Comparison of ENCODE assay signal across 8 cellular contexts in genomic region chr21:31343680-31344480, GRCh38. TPM values are rescaled to one million over a fixed set of nuclear protein-coding genes. Genes with fewer than 3 reads are reported as not detected.
DNase-seq lines count a peak whose midpoint lies in the region; ATAC-seq and TF ChIP-seq lines count a peak whose summit lies in the region.

Gene TIAM1 (minus strand): TSS chr21:31344261. CDS start chr21:31266972, 77,289 bp downstream.

- TF ChIP-seq CTCF in HEK293 (tag by site-specific recombination; IDR thresholded peaks at IDR 0.05) (no peak), activated B cell treated with CpG ODN at 0.5 μM for 24 hours (IDR thresholded peaks at IDR 0.05) (no peak), testis (IDR thresholded peaks at IDR 0.05) (no peak)

- peaks cover 13% of the 10 kb centered on the region; the same call in 1 of the 2 replicates for H3K4me1 ChIP-seq in HEK293 (ENCODE audit: control insufficient read depth, insufficient read depth, low read length)
- peaks cover 6% of the 10 kb centered on the region for H3K4me1 ChIP-seq in testis

- no peak within 1 kb of the TSS for H3K27ac Mint-ChIP-seq in activated B cell treated with CpG ODN at 0.5 μM for 24 hours

- H3K36me3 ChIP-seq in HEK293 (ENCODE audit: control insufficient read depth in 2 of 2, insufficient read depth in 1 of 2, low read length in 2 of 2) (no peaks in the 10 kb centered on the region), testis (ENCODE audit: low read depth, missing control alignments) (no peaks in the 10 kb centered on the region)

- POLR2A ChIA-PET in HEK293 (lab: Yijun Ruan, JAX) (interaction anchor here (0.5 to 2.2 kb wide), 5 partner anchors 34 to 227 kb away, joined by 3 to 14 read pairs (median 3); no protein-coding TSS in a partner anchor), activated B cell treated with CpG ODN at 0.5 μM for 24 hours (lab: Charles Lee) (no interaction called here)

- peak within 1 kb of the TSS; percentile 7; the same call in 1 of the 2 replicates for H3K27ac ChIP-seq in HEK293 (ENCODE audit: extremely low read depth, low read depth, low read length)
- no peak within 1 kb of the TSS for H3K27ac ChIP-seq in testis

- H3K36me3 Mint-ChIP-seq in activated B cell treated with CpG ODN at 0.5 μM for 24 hours (ENCODE audit: low read depth), result no peaks in the 10 kb centered on the region

- CTCF ChIA-PET in HEK293 (lab: Yijun Ruan, JAX), result interaction anchor here (0.7 to 1.9 kb wide), 4 partner anchors 34 to 237 kb away, joined by 3 to 9 read pairs (median 6); no protein-coding TSS in a partner anchor
- CTCF ChIA-PET in activated B cell treated with CpG ODN at 0.5 μM for 24 hours (lab: Charles Lee), result no interaction called here

- TF ChIP-seq POLR2A in testis (IDR thresholded peaks at IDR 0.05), result no peak

- no peaks in the 10 kb centered on the region for H3K9me3 Mint-ChIP-seq in activated B cell treated with CpG ODN at 0.5 μM for 24 hours

- H3K4me3 ChIP-seq in HEK293 (ENCODE audit: low read depth, low read length), result peak within 1 kb of the TSS; percentile 63
- H3K4me3 ChIP-seq in testis, result peak within 1 kb of the TSS; percentile 29 to 62

- ATAC-seq in activated B cell treated with CpG ODN at 0.5 μM for 24 hours (ENCODE audit: low read depth) (no peak), GM21515 (IDR thresholded peaks at IDR 0.05; ENCODE audit: unreplicated experiment) (no peak), GM18909 (IDR thresholded peaks at IDR 0.05; ENCODE audit: poor library complexity, unreplicated experiment) (no peak)

- H3K4me3 Mint-ChIP-seq in activated B cell treated with CpG ODN at 0.5 μM for 24 hours, result peak within 1 kb of the TSS; percentile 28

- in situ Hi-C loops in ACHN (cut with HindIII; ENCODE audit: low pct_ligation_motif_present, low pct_unique_long_range_greater_than_20kb, low sequenced_read_pairs), result no loop called here

- peaks cover 12% of the 10 kb centered on the region for H3K4me1 Mint-ChIP-seq in activated B cell treated with CpG ODN at 0.5 μM for 24 hours

- intact Hi-C loops in activated B cell treated with CpG ODN at 0.5 μM for 24 hours (cut with micrococcal nuclease) (loop anchor here (5.0 kb wide), 1 partner anchor 142 kb away; no protein-coding TSS in a partner anchor), testis (cut with DNase I; ENCODE audit: low total_unique reads) (no loop called here)

- H3K27me3 ChIP-seq in testis, result no peaks in the 10 kb centered on the region

- peaks cover 32% of the 10 kb centered on the region for H3K27me3 Mint-ChIP-seq in activated B cell treated with CpG ODN at 0.5 μM for 24 hours

- H3K9me3 ChIP-seq in HEK293 (ENCODE audit: control insufficient read depth, insufficient read depth, low read depth, low read length) (no peaks in the 10 kb centered on the region), testis (no peaks in the 10 kb centered on the region)

- DNase-seq in ACHN (peak; percentile 82), activated B cell treated with CpG ODN at 0.5 μM for 24 hours (no peak), epidermal melanocyte (ENCODE audit: insufficient read length, low spot score) (peak; percentile 48), middle frontal gyrus (ENCODE audit: extremely low spot score, low spot score) (peak; percentile 38), testis (peak; percentile 72)

- WGBS in testis, 2 donors, result 1% methylated on average over 45 to 49 of the region's 49 CpGs

TF ChIP-seq in HEK293, 187 proteins besides CTCF, POLR2A, EP300 and RAD21 (continues in another document):
- TF ChIP-seq KLF8 (tag by site-specific recombination; IDR thresholded peaks at IDR 0.05) (peak; percentile 69), ZBTB1 (tag by site-specific recombination; IDR thresholded peaks at IDR 0.05) (no peak), ZNF2 (tag by site-specific recombination; IDR thresholded peaks at IDR 0.05) (peak; percentile 80), ZBTB6 (tag by site-specific recombination; IDR thresholded peaks at IDR 0.05) (no peak; the same call in 1 of the 2 replicates), ZNF76 (tag by site-specific recombination; IDR thresholded peaks at IDR 0.05; ENCODE audit: borderline replicate concordance, low read depth) (peak; percentile 66), ZNF341 (tag by site-specific recombination; IDR thresholded peaks at IDR 0.05; ENCODE audit: low read depth) (peak; percentile 84), ZSCAN30 (tag by site-specific recombination; IDR thresholded peaks at IDR 0.05) (no peak), KLF17 (tag by site-specific recombination; IDR thresholded peaks at IDR 0.05) (peak; percentile 29; the same call in 1 of the 2 replicates), PBX3 (CRISPR knock-in tag; IDR thresholded peaks at IDR 0.05) (no peak), ZNF366 (tag by site-specific recombination; conservative IDR thresholded peaks at IDR 0.05) (0 out of 2 replicates have a peak, but pooled peaks have one; percentile 23), ZNF660 (tag by site-specific recombination; IDR thresholded peaks at IDR 0.05) (peak; percentile 51; the same call in 1 of the 2 replicates), ZNF398 (tag by site-specific recombination; IDR thresholded peaks at IDR 0.05) (peak; percentile 96), PATZ1 (tag by site-specific recombination; IDR thresholded peaks at IDR 0.05) (peak; percentile 80), ZNF335 (tag by site-specific recombination; conservative IDR thresholded peaks at IDR 0.05) (0 out of 2 replicates have a peak, but pooled peaks have one; percentile 24), ZBTB20 (tag by site-specific recombination; IDR thresholded peaks at IDR 0.05) (peak; percentile 81; the same call in 1 of the 2 replicates), ZBTB7A (tag by site-specific recombination; IDR thresholded peaks at IDR 0.05; ENCODE audit: low read depth) (no peak), MEIS1 (CRISPR knock-in tag; IDR thresholded peaks at IDR 0.05; ENCODE audit: borderline replicate concordance) (peak; percentile 79; the same call in 1 of the 2 replicates), ZXDB (tag by site-specific recombination; IDR thresholded peaks at IDR 0.05) (0 out of 2 replicates have a peak, but pooled peaks have one; percentile 17), ZNF473 (tag by site-specific recombination; IDR thresholded peaks at IDR 0.05) (no peak)

RNA-seq across cellular contexts. Expression of gene TIAM1, which starts in this region (rescaled TPM):
- 0.84 and 0.98 TPM in 2 replicates for total RNA-seq in activated B cell treated with CpG ODN at 0.5 μM for 24 hours
- total RNA-seq in testis, result 10 to 100 TPM; 34.6 to 51.6 TPM
- 21.3 TPM for polyA plus RNA-seq in testis (ENCODE audit: insufficient read depth, low read depth, low replicate concordance)

Comparison
In these comparisons a context has a peak if more than half of its experiments do, and no peak if none do; other contexts are left out.
1. RNA of gene TIAM1 (total RNA-seq): 34.6 to 51.6 TPM in testis; 0.84 to 0.98 TPM in activated B cell treated with CpG ODN at 0.5 μM for 24 hours; every median in the first group is over 10 times any median in the second.